15 cellular contexts compared by ENCODE assay signal in genomic region chr17:21460358-21460757, GRCh38.
DNase-seq lines count a peak whose midpoint lies in the region.
"Had no signal": no experiment of that assay in that cellular context is flagged by ENCODE, and none has a peak within 500 bp of the region (broad histone marks: within the 10 kb centered on the region; RNA-seq: fewer than 3 reads in every experiment).

No MANE protein-coding gene starts in this region.

- peak; percentile 5 for DNase-seq in ELR (ENCODE audit: low read depth)
- peak; percentile 90 for DNase-seq in amniotic epithelial cell (ENCODE audit: low read depth)
- DNase-seq in fibroblast of peridontal ligament (ENCODE audit: extremely low read depth): peak; percentile 23
- peak; percentile 18 for DNase-seq in renal cortical epithelial cell (ENCODE audit: low read depth)
- no peak for DNase-seq in germinal center (ENCODE audit: low spot score)
- DNase-seq in NCI-H82 treated with DMSO at 0.1 percent for 48 hours (lab: John Stamatoyannopoulos, UW; ENCODE audit: unreplicated experiment): no peak
- no peak for DNase-seq in stimulated activated CD4-positive, alpha-beta T cell treated with anti-CD3 and anti-CD28 coated beads, Interleukin-4, amount 100 ng/mL, for 4 hours
- DNase-seq: activated naive CD8-positive, alpha-beta T cell treated with anti-CD3 and anti-CD28 coated beads, Interleukin-2, amount 10 ng/mL, durations not matched to agents 7 days and 5 days; central memory CD4-positive, alpha-beta T cell; effector memory CD4-positive, alpha-beta T cell; KBM-7; NCI-H1048; PC-9; right cardiac atrium; stimulated activated CD4-positive, alpha-beta T cell treated with anti-CD3 and anti-CD28 coated beads, Interleukin-1b, Interleukin-23, amount 100 ng/mL, for 48 hours had no signal

Comparison
In these comparisons a context has a peak if more than half of its experiments do, and no peak if none do; other contexts are left out.
1. DNase-seq: peak in ELR (single experiment), amniotic epithelial cell (single experiment), fibroblast of peridontal ligament (single experiment) and renal cortical epithelial cell (single experiment); none in germinal center (single experiment), NCI-H82 treated with DMSO at 0.1 percent for 48 hours (single experiment) and stimulated activated CD4-positive, alpha-beta T cell treated with anti-CD3 and anti-CD28 coated beads, Interleukin-4, amount 100 ng/mL, for 4 hours (0 of 2).